In genomic region chr5:26060212-26060611, GRCh38 we compare ENCODE assay signal across 22 cellular contexts.
A peak's percentile ranks its signal among the peaks of the same experiment; 100 is the strongest.
DNase-seq lines count a peak whose midpoint lies in the region; ATAC-seq, FAIRE-seq and TF ChIP-seq lines count a peak whose summit lies in the region.
"Had no signal": no experiment of that assay in that cellular context is flagged by ENCODE, and none has a peak within 500 bp of the region (broad histone marks: within the 10 kb centered on the region; RNA-seq: fewer than 3 reads in every experiment).

No MANE protein-coding gene starts in this region.

- no peak overlapping the region for H3K9ac ChIP-seq in K562 (ENCODE audit: insufficient read depth in 1 of 2, low read depth in 2 of 2, low read length in 2 of 2)
- H3K9ac ChIP-seq: BLaER1 had no signal

- intact Hi-C loops in K562 (cut with micrococcal nuclease) = no loop called here

- H3K4me1 ChIP-seq in A549 = no peaks in the 10 kb centered on the region
- no peaks in the 10 kb centered on the region for H3K4me1 ChIP-seq in K562 (replicated peaks in 1 of 2; ENCODE audit: control insufficient read depth in 2 of 2, insufficient read depth in 2 of 2, low read length in 2 of 2)
- H3K4me1 ChIP-seq: BE2C, BLaER1 had no signal

- no peak overlapping the region for H2AFZ ChIP-seq in K562 (ENCODE audit: low read depth, low read length)

- H3K4me2 ChIP-seq in A549 (no peak overlapping the region), K562 (ENCODE audit: insufficient read depth, low read length) (no peak overlapping the region)
- H3K4me2 ChIP-seq: BLaER1 had no signal

- CTCF ChIA-PET in A549 (lab: Yijun Ruan, JAX) (no interaction called here), K562 (lab: Yijun Ruan, JAX; ENCODE audit: low intra/inter-chr PET ratio) (no interaction called here)

- ATAC-seq in A549 = no peak
- no peak for ATAC-seq in K562
- ATAC-seq in HG03432 (IDR thresholded peaks at IDR 0.05; ENCODE audit: unreplicated experiment) = no peak
- ATAC-seq: GM12878 had no signal

- POLR2A ChIA-PET in A549 (lab: Yijun Ruan, JAX) = no interaction called here
- POLR2A ChIA-PET in K562 (lab: Yijun Ruan, JAX) = no interaction called here

- no peak overlapping the region for H3K27ac ChIP-seq in A549
- no peak overlapping the region for H3K27ac ChIP-seq in K562 (ENCODE audit: extremely low read depth, low read depth, low read length)
- H3K27ac ChIP-seq: BLaER1 had no signal

- 10% methylated on average over 1 of the region's 1 CpG for WGBS in A549 (ENCODE audit: missing lambda C conversion rate)
- WGBS in K562 (ENCODE audit: insufficient coverage, low coverage, missing lambda C conversion rate) = 5% methylated on average over 1 of the region's 1 CpG

- FAIRE-seq in A204.1 (lab: Jason Lieb, UNC) (peak; percentile 25), A549 (lab: Jason Lieb, UNC) (no peak), K562 (lab: Jason Lieb, UNC) (no peak)
- FAIRE-seq: GM12878, GM12892, GM18507 had no signal

- no peaks in the 10 kb centered on the region for H3K36me3 ChIP-seq in K562 (ENCODE audit: control insufficient read depth, insufficient read depth, low read length)
- H3K36me3 ChIP-seq: BE2C, BLaER1 had no signal

- H3K9me3 ChIP-seq in A549 (no peaks in the 10 kb centered on the region), K562 (replicated peaks; ENCODE audit: control insufficient read depth, insufficient read depth, low read depth, low read length) (no peaks in the 10 kb centered on the region; the same call in 1 of the 2 replicates)
- H3K9me3 ChIP-seq: BE2C, BLaER1 had no signal

- no peaks in the 10 kb centered on the region for H3K27me3 ChIP-seq in K562 (ENCODE audit: control insufficient read depth in 2 of 2, insufficient read depth in 2 of 2, low read length in 2 of 2)
- H3K27me3 ChIP-seq: BE2C, BLaER1 had no signal

- no peak for TF ChIP-seq POLR2A in A549 (IDR thresholded peaks at IDR 0.05; ENCODE audit: low read length)
- no peak for TF ChIP-seq POLR2A in K562 (conservative IDR thresholded peaks at IDR 0.05)

- BruUV-seq in K562 (replicated peaks; lab: Mats Ljungman, UMichigan) = no TSS peak

- DNase-seq in A549 (ENCODE audit: low read depth in 1 of 2, low spot score in 1 of 2) (no peak), K562 (ENCODE audit: extremely low read depth in 1 of 4, low spot score in 3 of 4) (no peak)
- no peak for DNase-seq in stimulated activated naive CD4-positive, alpha-beta T cell treated with Interleukin-2 at 50 U/mL for 16 hours (lab: John Stamatoyannopoulos, UW)
- DNase-seq: 8988T; ACHN; BE2C; C1 segment of cervical spinal cord; CD4-positive, CD25-positive, alpha-beta regulatory T cell; CD8-positive, alpha-beta memory T cell; COR-L47; DMS 273 treated with DMSO at 0.1 percent for 48 hours; DMS153; DMS79; DND-41; EL; GDM1 had no signal

- in situ Hi-C loops in K562 (cut with MboI) = no loop called here

- H3K9me1 ChIP-seq in K562 (ENCODE audit: control insufficient read depth, insufficient read depth, low read length) = no peaks in the 10 kb centered on the region

- no peaks in the 10 kb centered on the region for H3K79me2 ChIP-seq in K562 (ENCODE audit: control insufficient read depth, insufficient read depth, low read length)

- TF ChIP-seq RAD21 in A549 (conservative IDR thresholded peaks at IDR 0.05 in 1 of 2, IDR thresholded peaks at IDR 0.05 in 1 of 2) (no peak), K562 (CRISPR knock-in tag; conservative IDR thresholded peaks at IDR 0.05 in 1 of 2, IDR thresholded peaks at IDR 0.05 in 1 of 2) (no peak)

- no peaks in the 10 kb centered on the region for H4K20me1 ChIP-seq in K562 (replicated peaks; ENCODE audit: control insufficient read depth, insufficient read depth, low read length)
- H4K20me1 ChIP-seq: BLaER1 had no signal

- TF ChIP-seq CTCF in A549 (IDR thresholded peaks at IDR 0.05) (no peak), K562 (IDR thresholded peaks at IDR 0.05 in 2 of 3, conservative IDR thresholded peaks at IDR 0.05 in 1 of 3; ENCODE audit: insufficient read depth in 2 of 3, low read depth in 1 of 3, low read length in 3 of 3) (no peak)

- TF ChIP-seq EP300 in A549 (IDR thresholded peaks at IDR 0.05) (no peak), K562 (IDR thresholded peaks at IDR 0.05; ENCODE audit: low read length) (no peak)

- H3K4me3 ChIP-seq in A549 = no peak overlapping the region
- H3K4me3 ChIP-seq in K562 = no peak overlapping the region
- H3K4me3 ChIP-seq: BLaER1, GM12878 had no signal

TF ChIP-seq in A549, 52 proteins besides CTCF, POLR2A, EP300 and RAD21:
- no peak for TF ChIP-seq HOXB5 (CRISPR knock-in tag; IDR thresholded peaks at IDR 0.05)
- no peak for TF ChIP-seq CHD2 (IDR thresholded peaks at IDR 0.05; ENCODE audit: low read length, partially characterized antibody)
- peak; percentile 38 for TF ChIP-seq MAFK (IDR thresholded peaks at IDR 0.05; ENCODE audit: partially characterized antibody)

TF ChIP-seq in K562, 482 proteins besides CTCF, POLR2A, EP300 and RAD21:
- TF ChIP-seq NFIC (IDR thresholded peaks at IDR 0.05) (no peak), ZBTB5 (IDR thresholded peaks at IDR 0.05) (no peak), ZNF316 (IDR thresholded peaks at IDR 0.05) (peak; percentile 60)
TF ChIP-seq in K562: peak in this region for 1.
